In the genomic region with DNA sequence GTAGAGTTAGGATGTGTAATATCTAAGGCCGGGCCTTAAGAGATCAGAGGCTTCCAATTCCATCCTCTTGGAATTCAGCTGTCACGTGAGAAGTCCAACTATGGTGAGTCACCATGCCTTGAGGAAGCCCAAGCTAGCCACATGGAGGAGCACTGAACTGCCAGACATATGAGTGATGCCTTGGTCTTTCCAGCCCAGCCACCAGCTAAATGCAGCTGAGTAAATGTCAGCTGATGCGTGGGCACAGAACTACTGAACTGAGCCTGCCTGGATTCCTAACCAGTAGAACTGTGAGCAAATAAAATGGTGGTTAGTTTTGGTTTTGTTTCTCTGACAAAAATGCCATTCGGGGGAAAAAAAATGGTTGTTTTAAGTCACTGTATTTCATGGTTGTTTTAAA, we compare ENCODE assay signal across 8 cellular contexts.
DNase-seq lines count a peak whose midpoint lies in the region; ATAC-seq and TF ChIP-seq lines count a peak whose summit lies in the region.

No MANE protein-coding gene starts in this region.

- no peak overlapping the region for H3K4me3 ChIP-seq in PC-3 (ENCODE audit: low read length)

- H3K27me3 ChIP-seq in PC-3 (ENCODE audit: low read length), result no peaks in the 10 kb centered on the region

- ATAC-seq in GM21390 (IDR thresholded peaks at IDR 0.05; ENCODE audit: unreplicated experiment) (peak; percentile 67), PC-3 (peak; percentile 94), GM21737 (IDR thresholded peaks at IDR 0.05; ENCODE audit: unreplicated experiment) (no peak), GM21381 (IDR thresholded peaks at IDR 0.05; ENCODE audit: unreplicated experiment) (no peak)

- H3K4me2 ChIP-seq in PC-3 (ENCODE audit: low read length), result peak overlapping the region; percentile 36

- H3K9me2 ChIP-seq in PC-3 (replicated peaks; ENCODE audit: low read length), result no peaks in the 10 kb centered on the region

- H2AFZ ChIP-seq in PC-3 (ENCODE audit: low read length), result 0 out of 2 replicates have a peak overlapping the region, but pooled peaks have one; percentile 28

- intact Hi-C loops in PC-3 (cut with micrococcal nuclease), result no loop called here

- no peaks in the 10 kb centered on the region for H3K9me3 ChIP-seq in PC-3 (ENCODE audit: low read length)

- POLR2A ChIA-PET in PC-3 (lab: Charles Lee; ENCODE audit: unreplicated experiment), result no interaction called here

- no peak overlapping the region for H3K9ac ChIP-seq in PC-3 (ENCODE audit: low read length)

- H4K20me1 ChIP-seq in PC-3 (ENCODE audit: low read length), result no peaks in the 10 kb centered on the region

- H3K36me3 ChIP-seq in PC-3 (ENCODE audit: low read depth, low read length), result no peaks in the 10 kb centered on the region

- peaks cover 11% of the 10 kb centered on the region for H3K4me1 ChIP-seq in PC-3 (ENCODE audit: insufficient read depth, low read length)

- BruUV-seq in PC-3 (replicated peaks; lab: Mats Ljungman, UMichigan), result no TSS peak

- H3K79me2 ChIP-seq in PC-3 (ENCODE audit: low read length), result no peaks in the 10 kb centered on the region

- no peaks in the 10 kb centered on the region for H3F3A ChIP-seq in PC-3 (ENCODE audit: low read length, unreplicated experiment)

- TF ChIP-seq CTCF in AG09319 (IDR thresholded peaks at IDR 0.05; ENCODE audit: low read depth, low read length) (peak; percentile 19), PC-3 (conservative IDR thresholded peaks at IDR 0.05; ENCODE audit: low read depth, low read length) (peak; percentile 32; the same call in 1 of the 2 replicates)

- peak overlapping the region; percentile 46 for H3K27ac ChIP-seq in PC-3 (ENCODE audit: low read length)

- DNase-seq in AG09319 (ENCODE audit: extremely low read depth, low read depth) (peak; percentile 87), PC-3 (peak; percentile 96), dedifferentiated amniotic fluid mesenchymal stem cell (ENCODE audit: extremely low spot score) (peak; percentile 95), NCI-H774 (lab: John Stamatoyannopoulos, UW) (no peak)
- DNase-seq in stimulated activated CD4-positive, alpha-beta T cell treated with anti-CD3 and anti-CD28 coated beads, Interleukin-4, amount 100 ng/mL, for 4 hours, result peak; percentile 24 to 59

- CTCF ChIA-PET in PC-3 (lab: Charles Lee), result no interaction called here

Comparison
In these comparisons a context has a peak if more than half of its experiments do, and no peak if none do; other contexts are left out.
1. ATAC-seq: peak in GM21390 (single experiment) and PC-3 (single experiment); none in GM21737 (single experiment) and GM21381 (single experiment).